ENCODE assay signal across 9 cellular contexts in genomic region chr21:45136927-45137611, GRCh38.
A peak's percentile ranks its signal among the peaks of the same experiment; 100 is the strongest.
DNase-seq lines count a peak whose midpoint lies in the region; ATAC-seq and TF ChIP-seq lines count a peak whose summit lies in the region.
"Had no signal": no experiment of that assay in that cellular context is flagged by ENCODE, and none has a peak within 500 bp of the region (broad histone marks: within the 10 kb centered on the region; RNA-seq: fewer than 3 reads in every experiment).

No MANE protein-coding gene starts in this region.

- peak; percentile 41 for DNase-seq in DMS79 (lab: John Stamatoyannopoulos, UW)
- DNase-seq in SJCRH30: peak; percentile 84 to 93
- peak; percentile 81 for DNase-seq in activated naive CD4-positive, alpha-beta T cell treated with anti-CD3 and anti-CD28 coated beads, Interleukin-2, amount 10 ng/mL, durations not matched to agents 7 days and 5 days
- DNase-seq in glutamatergic neuron: peak; percentile 94
- peak; percentile 85 for DNase-seq in pons (ENCODE audit: low spot score)
- peak; percentile 89 for DNase-seq in ureter (ENCODE audit: low spot score)

- no peak overlapping the region for H3K27ac ChIP-seq in SJCRH30

- no peaks in the 10 kb centered on the region for H3K9me3 Mint-ChIP-seq in activated naive CD4-positive, alpha-beta T cell treated with anti-CD3 and anti-CD28 coated beads, Interleukin-2, amount 10 ng/mL, durations not matched to agents 7 days and 5 days
- peaks cover 1% of the 10 kb centered on the region for H3K9me3 Mint-ChIP-seq in glutamatergic neuron (ENCODE audit: unreplicated experiment)
- H3K9me3 Mint-ChIP-seq: dendritic cell treated with granulocyte-macrophage colony-stimulating factor and Interleukin-4, amounts not matched to agents 40 ng/mL and 50 ng/mL, for 4 days had no signal

- peaks cover 11% of the 10 kb centered on the region for H3K36me3 Mint-ChIP-seq in activated naive CD4-positive, alpha-beta T cell treated with anti-CD3 and anti-CD28 coated beads, Interleukin-2, amount 10 ng/mL, durations not matched to agents 7 days and 5 days
- no peaks in the 10 kb centered on the region for H3K36me3 Mint-ChIP-seq in glutamatergic neuron (ENCODE audit: unreplicated experiment)

- peaks cover 12% of the 10 kb centered on the region for H3K4me1 Mint-ChIP-seq in activated naive CD4-positive, alpha-beta T cell treated with anti-CD3 and anti-CD28 coated beads, Interleukin-2, amount 10 ng/mL, durations not matched to agents 7 days and 5 days
- peaks cover 23% of the 10 kb centered on the region for H3K4me1 Mint-ChIP-seq in glutamatergic neuron (ENCODE audit: low read depth, unreplicated experiment)

- no peaks in the 10 kb centered on the region for H3K36me3 ChIP-seq in SJCRH30

- no peak for ATAC-seq in HG02973 (IDR thresholded peaks at IDR 0.05; ENCODE audit: unreplicated experiment)

- no peak overlapping the region for H3K4me3 Mint-ChIP-seq in activated naive CD4-positive, alpha-beta T cell treated with anti-CD3 and anti-CD28 coated beads, Interleukin-2, amount 10 ng/mL, durations not matched to agents 7 days and 5 days
- no peak overlapping the region for H3K4me3 Mint-ChIP-seq in glutamatergic neuron (ENCODE audit: unreplicated experiment)
- H3K4me3 Mint-ChIP-seq: dendritic cell treated with granulocyte-macrophage colony-stimulating factor and Interleukin-4, amounts not matched to agents 40 ng/mL and 50 ng/mL, for 4 days had no signal

- H3K4me3 ChIP-seq in SJCRH30: no peak overlapping the region

- no peaks in the 10 kb centered on the region for H3K27me3 Mint-ChIP-seq in activated naive CD4-positive, alpha-beta T cell treated with anti-CD3 and anti-CD28 coated beads, Interleukin-2, amount 10 ng/mL, durations not matched to agents 7 days and 5 days
- H3K27me3 Mint-ChIP-seq in glutamatergic neuron (ENCODE audit: unreplicated experiment): peaks cover 1% of the 10 kb centered on the region

- no peaks in the 10 kb centered on the region for H3K9me3 ChIP-seq in SJCRH30 (replicated peaks)

- CTCF ChIA-PET in activated naive CD4-positive, alpha-beta T cell treated with anti-CD3 and anti-CD28 coated beads, Interleukin-2, amount 10 ng/mL, durations not matched to agents 7 days and 5 days (lab: Charles Lee): interaction anchor here (0.7 to 9.1 kb wide), 38 partner anchors 9 to 335 kb away, joined by 3 to 231 read pairs (median 6); partner anchors contain the start of genes POFUT2 and UBE2G2

- TF ChIP-seq CTCF in LNCAP (IDR thresholded peaks at IDR 0.05): peak; percentile 79
- peak; percentile 74 for TF ChIP-seq CTCF in glutamatergic neuron (IDR thresholded peaks at IDR 0.05; ENCODE audit: partially characterized antibody, unreplicated experiment)

- H3K27me3 ChIP-seq in SJCRH30: no peaks in the 10 kb centered on the region

- no peak overlapping the region for H3K27ac Mint-ChIP-seq in activated naive CD4-positive, alpha-beta T cell treated with anti-CD3 and anti-CD28 coated beads, Interleukin-2, amount 10 ng/mL, durations not matched to agents 7 days and 5 days
- H3K27ac Mint-ChIP-seq in glutamatergic neuron (ENCODE audit: unreplicated experiment): no peak overlapping the region
- H3K27ac Mint-ChIP-seq: dendritic cell treated with granulocyte-macrophage colony-stimulating factor and Interleukin-4, amounts not matched to agents 40 ng/mL and 50 ng/mL, for 4 days had no signal

- H3K4me1 ChIP-seq in SJCRH30: peaks cover 24% of the 10 kb centered on the region

Comparison
In these comparisons a context has a peak if more than half of its experiments do, and no peak if none do; other contexts are left out.
1. DNase-seq: peak in every context shown above with its lines; median percentile 94 in glutamatergic neuron; 89 in ureter; 88 in SJCRH30; 85 in pons; 81 in activated naive CD4-positive, alpha-beta T cell treated with anti-CD3 and anti-CD28 coated beads, Interleukin-2, amount 10 ng/mL, durations not matched to agents 7 days and 5 days; 41 in DMS79.